In the genomic region with DNA sequence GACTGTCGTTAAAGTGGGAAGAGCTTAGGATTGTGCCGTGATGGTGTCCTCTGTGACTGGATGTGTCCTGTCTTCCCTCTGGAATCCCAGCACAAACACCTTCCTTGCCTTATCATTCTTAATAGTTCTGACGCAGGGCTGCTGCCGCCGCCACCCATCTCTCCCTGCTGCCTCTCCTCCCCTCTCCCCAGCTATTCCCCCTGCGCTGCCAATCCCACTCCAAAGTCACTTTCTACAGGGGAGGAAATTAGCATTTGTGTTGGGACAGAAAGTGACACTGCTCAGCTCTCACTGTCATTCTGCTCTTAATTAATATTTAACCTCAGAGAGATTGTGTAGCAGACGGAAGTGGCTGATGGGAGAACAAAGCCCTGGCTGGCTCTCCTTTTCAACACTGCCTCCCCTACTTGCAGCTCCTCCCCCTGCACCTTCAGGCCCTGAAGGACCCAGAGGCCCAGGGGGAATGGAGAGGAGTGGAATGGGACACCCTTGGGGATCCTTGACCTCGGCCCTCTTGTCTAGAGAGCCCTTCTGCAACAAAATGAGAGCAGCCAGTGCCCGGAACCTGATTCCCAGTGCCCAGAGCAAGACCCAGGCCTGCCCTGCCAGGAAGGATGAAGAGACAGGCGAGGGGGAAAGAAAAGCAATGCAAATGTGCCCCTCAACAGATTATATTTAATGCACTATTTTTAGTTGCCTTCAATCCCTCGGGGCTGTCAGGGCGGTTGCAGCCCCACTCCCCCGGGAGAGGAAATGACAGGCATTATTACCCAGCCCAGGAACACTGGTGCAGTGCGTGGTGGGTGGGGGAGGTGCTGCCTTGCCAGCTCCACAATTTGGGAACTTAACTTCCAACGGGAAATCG, we compare ENCODE assay signal across 9 cellular contexts. TPM values are rescaled to one million over a fixed set of nuclear protein-coding genes. Genes with fewer than 3 reads are reported as not detected.
DNase-seq lines count a peak whose midpoint lies in the region; ATAC-seq and TF ChIP-seq lines count a peak whose summit lies in the region.
"Had no signal": no experiment of that assay in that cellular context is flagged by ENCODE, and none has a peak within 500 bp of the region (broad histone marks: within the 10 kb centered on the region; RNA-seq: fewer than 3 reads in every experiment).

No MANE protein-coding gene starts in this region.

- H3K23ac ChIP-seq in IMR-90 (ENCODE audit: low read depth, low read length) = peak overlapping the region; percentile 67; the same call in 1 of the 2 replicates

- WGBS in IMR-90 (ENCODE audit: extremely low coverage in 2 of 2, insufficient read length in 1 of 2), 2 experiments = 80% methylated on average over 2 of the region's 16 CpGs; no CpG with 5 or more reads in 1 of the 2 experiments
- WGBS in ovary, 3 donors = 44 to 45% (median 45%) methylated on average over 16 of the region's 16 CpGs
- WGBS in smooth muscle cell (ENCODE audit: low lambda C conversion rate) = 62% methylated on average over 15 of the region's 16 CpGs

- no peak for TF ChIP-seq RAD21 in IMR-90 (IDR thresholded peaks at IDR 0.05; ENCODE audit: low read length)

- ATAC-seq in GM21529 (IDR thresholded peaks at IDR 0.05; ENCODE audit: unreplicated experiment) (peak; percentile 95), IMR-90 (ENCODE audit: low read depth) (peak; percentile 19; the same call in 1 of the 2 replicates)
- ATAC-seq: psoas muscle had no signal

- TF ChIP-seq EP300 in ovary (IDR thresholded peaks at IDR 0.05) = no peak

- no peaks in the 10 kb centered on the region for H3K79me1 ChIP-seq in IMR-90 (ENCODE audit: low read depth in 1 of 2, low read length in 2 of 2)

- H3K4me2 ChIP-seq in IMR-90 (ENCODE audit: low read depth, low read length) (peak overlapping the region; percentile 8), smooth muscle cell (no peak overlapping the region)

- TF ChIP-seq POLR2A in IMR-90 (IDR thresholded peaks at IDR 0.05; ENCODE audit: low read depth, low read length) (no peak), ovary (IDR thresholded peaks at IDR 0.05) (no peak)

- H3F3A ChIP-seq in smooth muscle cell (ENCODE audit: low read depth) = no peaks in the 10 kb centered on the region

- H3K4me1 ChIP-seq in IMR-90 (ENCODE audit: control insufficient read depth, insufficient read depth, low read length) (peaks cover 5% of the 10 kb centered on the region), ovary (ENCODE audit: insufficient read depth) (no peaks in the 10 kb centered on the region), smooth muscle cell (ENCODE audit: low read depth) (peaks cover 8% of the 10 kb centered on the region)
- H3K4me1 ChIP-seq: psoas muscle had no signal

- CTCF ChIA-PET in IMR-90 (lab: Yijun Ruan, JAX) = interaction anchor here (1.0 kb wide), 1 partner anchor 19 kb away, joined by 3 read pairs; no protein-coding TSS in a partner anchor

- no peaks in the 10 kb centered on the region for H3K9me3 ChIP-seq in IMR-90 (ENCODE audit: control insufficient read depth, insufficient read depth, low read length)
- no peaks in the 10 kb centered on the region for H3K9me3 ChIP-seq in ovary
- no peaks in the 10 kb centered on the region for H3K9me3 ChIP-seq in smooth muscle cell (replicated peaks; ENCODE audit: low read depth)
- H3K9me3 ChIP-seq: psoas muscle had no signal

- H3K79me2 ChIP-seq in smooth muscle cell (ENCODE audit: low read depth) = no peaks in the 10 kb centered on the region

- POLR2A ChIA-PET in IMR-90 (lab: Charles Lee; ENCODE audit: unreplicated experiment) = no interaction called here

- peak overlapping the region; percentile 27; the same call in 1 of the 3 replicates for H2BK15ac ChIP-seq in IMR-90 (ENCODE audit: low read depth, low read length)

- H3K27ac ChIP-seq in IMR-90 (ENCODE audit: insufficient read depth, low read length) (no peak overlapping the region), ovary (no peak overlapping the region), smooth muscle cell (ENCODE audit: low read depth) (no peak overlapping the region)
- H3K27ac ChIP-seq: psoas muscle had no signal

- peaks cover 12% of the 10 kb centered on the region for H3K9me1 ChIP-seq in IMR-90 (ENCODE audit: insufficient read depth, low read length)

- intact Hi-C loops in IMR-90 (cut with micrococcal nuclease) (no loop called here), ovary (cut with DNase I) (no loop called here)

- H4K20me1 ChIP-seq in IMR-90 (ENCODE audit: insufficient read depth, low read length) (no peaks in the 10 kb centered on the region), smooth muscle cell (ENCODE audit: low read depth) (no peaks in the 10 kb centered on the region)

- H3K56ac ChIP-seq in IMR-90 (ENCODE audit: extremely low read depth, insufficient read depth, low read length) = no peak overlapping the region

- H3K18ac ChIP-seq in IMR-90 (ENCODE audit: low read depth, low read length) = no peak overlapping the region

- no peak overlapping the region; the same call in none of the 2 replicates for H3K4ac ChIP-seq in IMR-90 (ENCODE audit: low read depth, low read length)

- H3K27me3 ChIP-seq in IMR-90 (ENCODE audit: control insufficient read depth, insufficient read depth, low read length) (peaks cover 20% of the 10 kb centered on the region), ovary (no peaks in the 10 kb centered on the region), smooth muscle cell (ENCODE audit: low read depth) (peaks cover 48% of the 10 kb centered on the region)

- no peak overlapping the region for H3K4me3 ChIP-seq in IMR-90 (ENCODE audit: insufficient read depth, low read depth, low read length)
- no peak overlapping the region for H3K4me3 ChIP-seq in ovary
- no peak overlapping the region for H3K4me3 ChIP-seq in smooth muscle cell
- H3K4me3 ChIP-seq: psoas muscle had no signal

- 0 out of 2 replicates have a peak overlapping the region, but pooled peaks have one; percentile 53 for H4K91ac ChIP-seq in IMR-90 (ENCODE audit: insufficient read depth, low read depth, low read length)

- in situ Hi-C loops in IMR-90 (cut with MboI; ENCODE audit: low sequenced_read_pairs) = no loop called here

- H4K5ac ChIP-seq in IMR-90 (ENCODE audit: low read depth, low read length) = no peak overlapping the region

- BruUV-seq in IMR-90 (replicated peaks; lab: Mats Ljungman, UMichigan) = no TSS peak

- dilution Hi-C loops in IMR-90 (cut with HindIII; ENCODE audit: low sequenced_read_pairs, unreplicated experiment) = no loop called here

- H3K9ac ChIP-seq in IMR-90 (ENCODE audit: low read depth, low read length) (no peak overlapping the region), smooth muscle cell (ENCODE audit: low read depth) (no peak overlapping the region)

- H2BK20ac ChIP-seq in IMR-90 (ENCODE audit: low read depth, low read length) = peak overlapping the region; percentile 54; the same call in 1 of the 2 replicates

- H4K8ac ChIP-seq in IMR-90 (ENCODE audit: low read depth in 2 of 2, low read length in 2 of 2) = peak overlapping the region in 1 of 2 experiments; percentile 72; a peak in 1 of 4 replicates

- no peak for TF ChIP-seq CTCF in IMR-90 (conservative IDR thresholded peaks at IDR 0.05; ENCODE audit: low read depth, low read length)
- TF ChIP-seq CTCF in ovary (IDR thresholded peaks at IDR 0.05) = no peak
- no peak for TF ChIP-seq CTCF in smooth muscle cell (IDR thresholded peaks at IDR 0.05; ENCODE audit: borderline replicate concordance, insufficient read depth, poor library complexity, severe bottlenecking)

- H2BK5ac ChIP-seq in IMR-90 (ENCODE audit: low read depth, low read length, poor library complexity, severe bottlenecking) = no peak overlapping the region

- DNase-seq in GDM1 (lab: John Stamatoyannopoulos, UW) = peak; percentile 71
- no peak for DNase-seq in IMR-90
- DNase-seq in kidney tubule cell (ENCODE audit: low spot score) = peak; percentile 59
- DNase-seq in C1 segment of cervical spinal cord (lab: John Stamatoyannopoulos, UW) = no peak
- DNase-seq in ovary = no peak
- DNase-seq in H4 (ENCODE audit: low spot score) = no peak
- no peak for DNase-seq in smooth muscle cell (lab: John Stamatoyannopoulos, UW; ENCODE audit: unreplicated experiment)

- H3K14ac ChIP-seq in IMR-90 (replicated peaks; ENCODE audit: low read depth, low read length) = peak overlapping the region; percentile 53

- H2AK5ac ChIP-seq in IMR-90 (ENCODE audit: low read depth, low read length) = peak overlapping the region; percentile 67; the same call in 1 of the 2 replicates

- H3K36me3 ChIP-seq in IMR-90 (ENCODE audit: control insufficient read depth, insufficient read depth, low read length) = no peaks in the 10 kb centered on the region
- no peaks in the 10 kb centered on the region for H3K36me3 ChIP-seq in ovary
- H3K36me3 ChIP-seq in smooth muscle cell (ENCODE audit: low read depth) = no peaks in the 10 kb centered on the region

- H2BK120ac ChIP-seq in IMR-90 (ENCODE audit: low read depth, low read length) = peak overlapping the region; percentile 48

- H2AFZ ChIP-seq in IMR-90 (replicated peaks; ENCODE audit: low read length, poor library complexity) (peak overlapping the region; percentile 88), smooth muscle cell (ENCODE audit: low read depth) (no peak overlapping the region)

- H2AK9ac ChIP-seq in IMR-90 (replicated peaks; ENCODE audit: low read depth, low read length, poor library complexity) = peak overlapping the region; percentile 51

RNA-seq across cellular contexts. Expression of a gene that starts 14.7 kb away (rescaled TPM):
- total RNA-seq in IMR-90 (2012; rRNA removed) (0.54 and 0.83 TPM in 2 replicates), ovary (1 to 10 TPM in 6 of 7 donors, not detected in 1; 1.1 to 7.0 (median 4.2) TPM), smooth muscle cell (1.2 TPM in 1 of 2 replicates, not detected in the other)
- polyA plus RNA-seq in IMR-90 (2012; rRNA removed) (24.8 and 27.8 TPM in 2 replicates), ovary (1 to 10 TPM; 3.3 to 5.1 TPM), smooth muscle cell (2.0 and 2.8 TPM in 2 replicates)
- 27.1 and 28.3 TPM in 2 replicates for polyA plus RNA-seq in IMR-90 (2012; cell fraction: cytosol; rRNA removed)
- 14.9 and 33.1 TPM in 2 replicates for polyA plus RNA-seq in IMR-90 (2012; cell fraction: nucleus; rRNA removed; ENCODE audit: low replicate concordance)
- total RNA-seq in H4 (2014; rRNA removed; shearing (Covaris generic)) = 7.1 and 9.4 TPM in 2 replicates

RNA-seq across cellular contexts. Expression of a gene that starts 27.0 kb away (rescaled TPM):
- total RNA-seq in IMR-90 (2012; rRNA removed) (not detected in 2 replicates), ovary (10 to 100 TPM in 1 of 7 donors, 1 to 10 TPM in 3, under 1 TPM in 2, not detected in 1; 0.38 to 27.1 (median 1.8) TPM), smooth muscle cell (not detected in 2 replicates)
- polyA plus RNA-seq in IMR-90 (2012; rRNA removed) (not detected in 2 replicates), ovary (under 1 TPM; 0.30 to 0.48 TPM), smooth muscle cell (not detected in 2 replicates)
- polyA plus RNA-seq in IMR-90 (2012; cell fraction: cytosol; rRNA removed) = 0.03 TPM in 1 of 2 replicates, not detected in the other
- not detected in 2 replicates for polyA plus RNA-seq in IMR-90 (2012; cell fraction: nucleus; rRNA removed; ENCODE audit: low replicate concordance)
- not detected in 2 replicates for total RNA-seq in H4 (2014; rRNA removed; shearing (Covaris generic))

RNA-seq across cellular contexts. Expression of a gene that starts 37.0 kb away (rescaled TPM):
- under 0.01 TPM in 1 of 2 replicates, not detected in the other for total RNA-seq in IMR-90 (2012; rRNA removed)
- polyA plus RNA-seq in IMR-90 (2012; rRNA removed) = 0.12 and 0.20 TPM in 2 replicates
- polyA plus RNA-seq in IMR-90 (2012; cell fraction: cytosol; rRNA removed) = 0.10 and 0.11 TPM in 2 replicates
- polyA plus RNA-seq in IMR-90 (2012; cell fraction: nucleus; rRNA removed; ENCODE audit: low replicate concordance) = 1.7 and 2.7 TPM in 2 replicates
- 10 to 100 TPM in 4 of 7 donors, 1 to 10 TPM in 3; 7.3 to 28.4 (median 11.2) TPM for total RNA-seq in ovary
- polyA plus RNA-seq in ovary = 10 to 100 TPM; 40.7 to 46.6 TPM
- total RNA-seq in H4 (2014; rRNA removed; shearing (Covaris generic)) = 0.33 TPM in 1 of 2 replicates, not detected in the other
- total RNA-seq in smooth muscle cell = 0.31 and 0.76 TPM in 2 replicates
- 0.94 and 1.5 TPM in 2 replicates for polyA plus RNA-seq in smooth muscle cell

RNA-seq across cellular contexts. Expression of a gene that starts 51.4 kb away (rescaled TPM):
- 9.9 and 14.4 TPM in 2 replicates for total RNA-seq in IMR-90 (2012; rRNA removed)
- polyA plus RNA-seq in IMR-90 (2012; rRNA removed) = 10.6 and 11.5 TPM in 2 replicates
- polyA plus RNA-seq in IMR-90 (2012; cell fraction: cytosol; rRNA removed) = 0.75 and 1.3 TPM in 2 replicates
- 0.21 and 3.8 TPM in 2 replicates for polyA plus RNA-seq in IMR-90 (2012; cell fraction: nucleus; rRNA removed; ENCODE audit: low replicate concordance)
- 10 to 100 TPM in 1 of 7 donors, 1 to 10 TPM in 6; 1.3 to 30.1 (median 3.0) TPM for total RNA-seq in ovary
- 10 to 100 TPM in 1 of 2 donors, 1 to 10 TPM in 1; 2.3 to 10.4 TPM for polyA plus RNA-seq in ovary
- total RNA-seq in H4 (2014; rRNA removed; shearing (Covaris generic)) = 18.6 and 22.4 TPM in 2 replicates
- total RNA-seq in smooth muscle cell = 6.1 and 12.2 TPM in 2 replicates
- polyA plus RNA-seq in smooth muscle cell = 7.4 and 9.2 TPM in 2 replicates

RNA-seq across cellular contexts. Expression of a gene that starts 51.5 kb away (rescaled TPM):
- total RNA-seq in IMR-90 (2012; rRNA removed) (3.3 and 4.7 TPM in 2 replicates), ovary (10 to 100 TPM in 3 of 7 donors, 1 to 10 TPM in 4; 2.3 to 14.7 (median 8.1) TPM), smooth muscle cell (12.5 and 14.1 TPM in 2 replicates)
- polyA plus RNA-seq in IMR-90 (2012; rRNA removed) (11.3 and 12.0 TPM in 2 replicates), ovary (10 to 100 TPM in 1 of 2 donors, 1 to 10 TPM in 1; 5.1 to 18.8 TPM), smooth muscle cell (9.7 and 11.5 TPM in 2 replicates)
- polyA plus RNA-seq in IMR-90 (2012; cell fraction: cytosol; rRNA removed) = 5.8 and 10.3 TPM in 2 replicates
- 5.5 and 14.4 TPM in 2 replicates for polyA plus RNA-seq in IMR-90 (2012; cell fraction: nucleus; rRNA removed; ENCODE audit: low replicate concordance)
- total RNA-seq in H4 (2014; rRNA removed; shearing (Covaris generic)) = 18.7 and 22.8 TPM in 2 replicates

Comparison
In these comparisons a context has a peak if more than half of its experiments do, and no peak if none do; other contexts are left out.
1. DNase-seq: peak in GDM1 (single experiment) and kidney tubule cell (single experiment); none in IMR-90 (single experiment), C1 segment of cervical spinal cord (0 of 14), ovary (0 of 5), H4 (single experiment) and smooth muscle cell (single experiment).